ENCODE assay signal across 17 cellular contexts in the genomic region with DNA sequence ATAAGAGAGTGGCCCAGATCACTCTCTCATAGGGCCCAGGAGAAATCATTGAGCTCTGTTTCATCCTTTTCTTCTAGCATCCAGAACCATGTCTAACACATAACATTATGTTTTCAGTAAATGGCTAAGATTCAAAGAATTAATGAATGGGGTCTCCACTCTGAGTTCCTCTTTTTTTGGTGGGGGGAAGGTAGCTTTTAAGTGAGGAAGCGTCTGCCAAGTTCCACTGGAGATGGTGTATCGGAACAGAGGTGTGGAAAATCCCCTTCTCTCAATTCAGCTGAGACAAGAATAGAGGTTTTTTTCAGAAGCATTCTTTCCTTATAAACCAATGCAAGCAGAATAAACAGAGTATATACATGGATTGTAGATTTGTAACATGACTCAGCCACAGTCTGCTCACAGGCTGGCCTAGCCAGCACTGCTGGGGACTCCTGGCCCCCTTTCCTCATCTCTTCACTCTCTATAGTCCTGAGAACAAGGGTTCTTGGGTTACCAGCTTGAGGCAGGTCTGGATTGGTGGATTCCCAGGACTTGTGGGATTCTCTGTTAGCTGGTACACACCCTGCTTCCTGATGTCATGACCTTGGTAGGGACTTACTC.
DNase-seq lines count a peak whose midpoint lies in the region; ATAC-seq and TF ChIP-seq lines count a peak whose summit lies in the region.
"Had no signal": no experiment of that assay in that cellular context is flagged by ENCODE, and none has a peak within 500 bp of the region (broad histone marks: within the 10 kb centered on the region; RNA-seq: fewer than 3 reads in every experiment).

No MANE protein-coding gene starts in this region.

- H3K9me3 ChIP-seq in BLaER1 (peaks cover 8% of the 10 kb centered on the region; the same call in 1 of the 2 replicates), Loucy (ENCODE audit: insufficient read depth, low read depth, low read length) (no peaks in the 10 kb centered on the region), esophagus squamous epithelium (no peaks in the 10 kb centered on the region)
- H3K9me3 ChIP-seq: prostate gland had no signal

- DNase-seq in natural killer cell treated with Interleukin-12 subunit alpha and Interleukin-12 subunit beta and Interleukin-15 and Interleukin-18, amount 100 ng/mL, for 72 hours (ENCODE audit: low spot score) = no peak
- no peak for DNase-seq in NCI-H526 treated with DMSO at 0.1 percent for 48 hours (lab: John Stamatoyannopoulos, UW)
- no peak for DNase-seq in esophagus squamous epithelium (lab: John Stamatoyannopoulos, UW)
- DNase-seq: activated CD4-positive, alpha-beta T cell treated with anti-CD3 and anti-CD28 coated beads for 4 hours; dermis blood vessel endothelial cell; DMS153; hypothalamus; NCI-H1417; NCI-H345; Right ventricle myocardium superior had no signal

- 49 to 86% methylated on average over 2 of the region's 2 CpGs for WGBS in esophagus squamous epithelium, 2 donors

- H3F3A ChIP-seq in Loucy (ENCODE audit: low read depth) = peaks cover 12% of the 10 kb centered on the region

- no peaks in the 10 kb centered on the region for H3K9me2 ChIP-seq in Loucy (replicated peaks; ENCODE audit: low read depth, low read length)

- peaks cover 64% of the 10 kb centered on the region for H3K4me1 Mint-ChIP-seq in dendritic cell treated with granulocyte-macrophage colony-stimulating factor and Interleukin-4, amounts not matched to agents 40 ng/mL and 50 ng/mL, for 4 days (ENCODE audit: low read depth)
- peaks cover 82 to 84% of the 10 kb centered on the region in 2 donors for H3K4me1 Mint-ChIP-seq in natural killer cell treated with Interleukin-12 subunit alpha and Interleukin-12 subunit beta and Interleukin-15 and Interleukin-18, amount 100 ng/mL, for 72 hours (ENCODE audit: low read depth in 2 of 2)

- no peaks in the 10 kb centered on the region for H3K9me3 Mint-ChIP-seq in dendritic cell treated with granulocyte-macrophage colony-stimulating factor and Interleukin-4, amounts not matched to agents 40 ng/mL and 50 ng/mL, for 4 days
- H3K9me3 Mint-ChIP-seq in natural killer cell treated with Interleukin-12 subunit alpha and Interleukin-12 subunit beta and Interleukin-15 and Interleukin-18, amount 100 ng/mL, for 72 hours = no peaks in the 10 kb centered on the region

- no peaks in the 10 kb centered on the region for H4K20me1 ChIP-seq in BLaER1
- peaks cover 5% of the 10 kb centered on the region for H4K20me1 ChIP-seq in Loucy (ENCODE audit: insufficient read depth, low read length, poor library complexity, severe bottlenecking)

- H3K4me1 ChIP-seq in BLaER1 (peaks cover 55% of the 10 kb centered on the region), Loucy (ENCODE audit: insufficient read depth, low read length, poor library complexity, severe bottlenecking) (peaks cover 71% of the 10 kb centered on the region), esophagus squamous epithelium (peaks cover 0 to 27% (median 6%) of the 10 kb centered on the region in 3 donors)
- H3K4me1 ChIP-seq: prostate gland had no signal

- TF ChIP-seq CTCF in Loucy (conservative IDR thresholded peaks at IDR 0.05; ENCODE audit: low read length) = no peak
- no peak for TF ChIP-seq CTCF in esophagus squamous epithelium (IDR thresholded peaks at IDR 0.05)

- 0 out of 2 replicates have a peak overlapping the region, but pooled peaks have one; percentile 5 for H3K9ac ChIP-seq in BLaER1
- peak overlapping the region; percentile 68 for H3K9ac ChIP-seq in Loucy (ENCODE audit: low read depth, low read length, poor library complexity, severe bottlenecking)

- H3K36me3 Mint-ChIP-seq in dendritic cell treated with granulocyte-macrophage colony-stimulating factor and Interleukin-4, amounts not matched to agents 40 ng/mL and 50 ng/mL, for 4 days (ENCODE audit: low read depth) = no peaks in the 10 kb centered on the region
- peaks cover 43% of the 10 kb centered on the region for H3K36me3 Mint-ChIP-seq in natural killer cell treated with Interleukin-12 subunit alpha and Interleukin-12 subunit beta and Interleukin-15 and Interleukin-18, amount 100 ng/mL, for 72 hours

- peaks cover 41% of the 10 kb centered on the region for H3K27me3 Mint-ChIP-seq in dendritic cell treated with granulocyte-macrophage colony-stimulating factor and Interleukin-4, amounts not matched to agents 40 ng/mL and 50 ng/mL, for 4 days
- no peaks in the 10 kb centered on the region for H3K27me3 Mint-ChIP-seq in natural killer cell treated with Interleukin-12 subunit alpha and Interleukin-12 subunit beta and Interleukin-15 and Interleukin-18, amount 100 ng/mL, for 72 hours

- intact Hi-C loops in dendritic cell treated with granulocyte-macrophage colony-stimulating factor and Interleukin-4, amounts not matched to agents 40 ng/mL and 50 ng/mL, for 4 days (cut with micrococcal nuclease) = no loop called here
- intact Hi-C loops in esophagus squamous epithelium (cut with DNase I) = no loop called here

- H3K27me3 ChIP-seq in BLaER1 (no peaks in the 10 kb centered on the region), Loucy (ENCODE audit: insufficient read depth, low read length, poor library complexity, severe bottlenecking) (no peaks in the 10 kb centered on the region), esophagus squamous epithelium (no peaks in the 10 kb centered on the region)

- H3K36me3 ChIP-seq in BLaER1 (peaks cover 39% of the 10 kb centered on the region), Loucy (ENCODE audit: insufficient read depth, low read length) (peaks cover 66% of the 10 kb centered on the region), esophagus squamous epithelium (no peaks in the 10 kb centered on the region)
- H3K36me3 ChIP-seq: prostate gland had no signal

- no peak overlapping the region for H3K4me3 ChIP-seq in BLaER1
- H3K4me3 ChIP-seq in Loucy (ENCODE audit: low read length, poor library complexity, severe bottlenecking) = no peak overlapping the region
- no peak overlapping the region for H3K4me3 ChIP-seq in esophagus squamous epithelium
- H3K4me3 ChIP-seq: prostate gland had no signal

- no peak for ATAC-seq in natural killer cell treated with Interleukin-12 subunit alpha and Interleukin-12 subunit beta and Interleukin-15 and Interleukin-18, amount 100 ng/mL, for 72 hours
- no peak for ATAC-seq in HG02610 (IDR thresholded peaks at IDR 0.05; ENCODE audit: unreplicated experiment)
- ATAC-seq in HG03159 (IDR thresholded peaks at IDR 0.05; ENCODE audit: unreplicated experiment) = no peak

- H3K79me2 ChIP-seq in Loucy (ENCODE audit: insufficient read depth, low read length) = peaks cover 72% of the 10 kb centered on the region

- H3K27ac ChIP-seq in BLaER1 (peak overlapping the region; percentile 53), esophagus squamous epithelium (no peak overlapping the region)
- H3K27ac ChIP-seq: prostate gland had no signal

- no peak for TF ChIP-seq POLR2A in esophagus squamous epithelium (IDR thresholded peaks at IDR 0.05)

- peak overlapping the region; percentile 20 for H3K27ac Mint-ChIP-seq in dendritic cell treated with granulocyte-macrophage colony-stimulating factor and Interleukin-4, amounts not matched to agents 40 ng/mL and 50 ng/mL, for 4 days
- H3K27ac Mint-ChIP-seq in natural killer cell treated with Interleukin-12 subunit alpha and Interleukin-12 subunit beta and Interleukin-15 and Interleukin-18, amount 100 ng/mL, for 72 hours = peak overlapping the region; percentile 97 to 100

- no peak overlapping the region for H2AFZ ChIP-seq in Loucy (ENCODE audit: low read length)

- no peak overlapping the region for H3K4me3 Mint-ChIP-seq in dendritic cell treated with granulocyte-macrophage colony-stimulating factor and Interleukin-4, amounts not matched to agents 40 ng/mL and 50 ng/mL, for 4 days
- H3K4me3 Mint-ChIP-seq in natural killer cell treated with Interleukin-12 subunit alpha and Interleukin-12 subunit beta and Interleukin-15 and Interleukin-18, amount 100 ng/mL, for 72 hours = peak overlapping the region; percentile 90
- H3K4me3 Mint-ChIP-seq: activated T-helper 1 cell treated with anti-CD3 and anti-CD28 coated beads, Interleukin-12 subunit alpha, Interleukin-12 subunit beta, Interleukin-2, Interleukin-4 antibody, amounts not matched to agents 30 ng/mL and 10 ng/mL and 1 ng/mL, durations not matched to agents 14 hours and 24 hours and 36 hours had no signal

- H3K4me2 ChIP-seq in BLaER1 (peak overlapping the region; percentile 88), Loucy (ENCODE audit: low read depth, low read length, poor library complexity, severe bottlenecking) (no peak overlapping the region)
